In genomic region chr16:65781363-65781762, GRCh38 we compare ENCODE assay signal across 22 cellular contexts.
"Had no signal": no experiment of that assay in that cellular context is flagged by ENCODE, and none has a peak within 500 bp of the region (broad histone marks: within the 10 kb centered on the region; RNA-seq: fewer than 3 reads in every experiment).

No MANE protein-coding gene starts in this region.

- H3K27me3 Mint-ChIP-seq: activated CD4-positive, alpha-beta memory T cell treated with anti-CD3 and anti-CD28 coated beads for 36 hours; activated naive CD4-positive, alpha-beta T cell treated with anti-CD3 and anti-CD28 coated beads, Interleukin-2, amount 10 ng/mL, durations not matched to agents 7 days and 5 days; dendritic cell treated with granulocyte-macrophage colony-stimulating factor and Interleukin-4, amounts not matched to agents 40 ng/mL and 50 ng/mL, for 4 days had no signal

- DNase-seq: activated CD4-positive, alpha-beta memory T cell treated with anti-CD3 and anti-CD28 coated beads for 36 hours; activated CD4-positive, alpha-beta T cell treated with anti-CD3 and anti-CD28 coated beads for 48 hours; activated effector memory CD4-positive, alpha-beta T cell treated with anti-CD3 and anti-CD28 coated beads, Interleukin-2, amount 50 U/mL, for 16 hours; activated naive CD4-positive, alpha-beta T cell treated with anti-CD3 and anti-CD28 coated beads, Interleukin-2, amount 10 ng/mL, durations not matched to agents 7 days and 5 days; body of pancreas; effector CD4-positive, alpha-beta T cell; erythroblast; foreskin keratinocyte; kidney glomerular epithelial cell; left lung; naive thymus-derived CD8-positive, alpha-beta T cell; pancreas; psoas muscle; stimulated activated CD4-positive, alpha-beta T cell treated with anti-CD3 and anti-CD28 coated beads, Interleukin-12 subunit alpha, Interleukin-12 subunit beta, amount 100 ng/mL, for 4 hours; stomach; T1000 had no signal

- H3K4me3 Mint-ChIP-seq: activated CD4-positive, alpha-beta memory T cell treated with anti-CD3 and anti-CD28 coated beads for 36 hours; activated naive CD4-positive, alpha-beta T cell treated with anti-CD3 and anti-CD28 coated beads, Interleukin-2, amount 10 ng/mL, durations not matched to agents 7 days and 5 days; dendritic cell treated with granulocyte-macrophage colony-stimulating factor and Interleukin-4, amounts not matched to agents 40 ng/mL and 50 ng/mL, for 4 days; naive thymus-derived CD8-positive, alpha-beta T cell; T-helper 1 cell treated with Interleukin-12 subunit alpha and Interleukin-12 subunit beta and Interleukin-4 antibody, amounts not matched to agents 30 μg/mL and 1 μg/mL, for 36 hours had no signal

- ATAC-seq: body of pancreas; foreskin keratinocyte; left lung; naive thymus-derived CD8-positive, alpha-beta T cell; psoas muscle had no signal

- H3K36me3 ChIP-seq: left lung, pancreas, right atrium auricular region, stomach, suprapubic skin, tibial nerve had no signal

- H3K27ac ChIP-seq: body of pancreas, foreskin keratinocyte, left lung, pancreas, psoas muscle, right atrium auricular region, stomach, suprapubic skin, tibial nerve had no signal

- H3K27me3 ChIP-seq: body of pancreas, foreskin keratinocyte, left lung, pancreas, right atrium auricular region, stomach, suprapubic skin, tibial nerve had no signal

- H3K4me1 ChIP-seq: left lung, pancreas, psoas muscle, right atrium auricular region had no signal

- H3K27ac Mint-ChIP-seq: activated CD4-positive, alpha-beta memory T cell treated with anti-CD3 and anti-CD28 coated beads for 36 hours; activated naive CD4-positive, alpha-beta T cell treated with anti-CD3 and anti-CD28 coated beads, Interleukin-2, amount 10 ng/mL, durations not matched to agents 7 days and 5 days; dendritic cell treated with granulocyte-macrophage colony-stimulating factor and Interleukin-4, amounts not matched to agents 40 ng/mL and 50 ng/mL, for 4 days; naive thymus-derived CD8-positive, alpha-beta T cell; T-helper 1 cell treated with Interleukin-12 subunit alpha and Interleukin-12 subunit beta and Interleukin-4 antibody, amounts not matched to agents 30 μg/mL and 1 μg/mL, for 36 hours had no signal

- H3K9me3 Mint-ChIP-seq: activated CD4-positive, alpha-beta memory T cell treated with anti-CD3 and anti-CD28 coated beads for 36 hours; dendritic cell treated with granulocyte-macrophage colony-stimulating factor and Interleukin-4, amounts not matched to agents 40 ng/mL and 50 ng/mL, for 4 days; T-helper 1 cell treated with Interleukin-12 subunit alpha and Interleukin-12 subunit beta and Interleukin-4 antibody, amounts not matched to agents 30 μg/mL and 1 μg/mL, for 36 hours had no signal

- H3K4me1 Mint-ChIP-seq: activated naive CD4-positive, alpha-beta T cell treated with anti-CD3 and anti-CD28 coated beads, Interleukin-2, amount 10 ng/mL, durations not matched to agents 7 days and 5 days; naive thymus-derived CD8-positive, alpha-beta T cell had no signal

- H3K4me3 ChIP-seq: body of pancreas, left lung, lung, pancreas, psoas muscle, right atrium auricular region, stomach, suprapubic skin, tibial nerve had no signal

- H3K36me3 Mint-ChIP-seq: activated CD4-positive, alpha-beta memory T cell treated with anti-CD3 and anti-CD28 coated beads for 36 hours; activated naive CD4-positive, alpha-beta T cell treated with anti-CD3 and anti-CD28 coated beads, Interleukin-2, amount 10 ng/mL, durations not matched to agents 7 days and 5 days; naive thymus-derived CD8-positive, alpha-beta T cell had no signal

- H3K9me3 ChIP-seq: body of pancreas, pancreas had no signal

- FAIRE-seq: pancreas had no signal
